In genomic region chr10:122323941-122324675, GRCh38 we compare ENCODE assay signal across 17 cellular contexts. TPM values are rescaled to one million over a fixed set of nuclear protein-coding genes. Genes with fewer than 3 reads are reported as not detected.
DNase-seq lines count a peak whose midpoint lies in the region; ATAC-seq and TF ChIP-seq lines count a peak whose summit lies in the region.
"Had no signal": no experiment of that assay in that cellular context is flagged by ENCODE, and none has a peak within 500 bp of the region (broad histone marks: within the 10 kb centered on the region; RNA-seq: fewer than 3 reads in every experiment).

No MANE protein-coding gene starts in this region.

- TF ChIP-seq CTCF in RWPE1 (conservative IDR thresholded peaks at IDR 0.05; ENCODE audit: low read depth), result no peak
- no peak for TF ChIP-seq CTCF in foreskin keratinocyte (conservative IDR thresholded peaks at IDR 0.05)

- no peaks in the 10 kb centered on the region for H3K4me1 Mint-ChIP-seq in activated CD4-positive, alpha-beta T cell treated with anti-CD3 and anti-CD28 coated beads, Interleukin-2, amount 10 ng/mL, durations not matched to agents 7 days and 5 days

- no peaks in the 10 kb centered on the region for H3K79me2 ChIP-seq in GM23248 (ENCODE audit: insufficient read depth)

- peak; percentile 88 for DNase-seq in GM23248
- peak; percentile 78 for DNase-seq in RWPE1 (ENCODE audit: low spot score)
- DNase-seq in foreskin keratinocyte, result peak; percentile 76 to 93
- no peak for DNase-seq in NCI-H2029 (lab: John Stamatoyannopoulos, UW)
- no peak for DNase-seq in activated CD4-positive, alpha-beta T cell treated with anti-CD3 and anti-CD28 coated beads, Interleukin-2, amount 10 ng/mL, durations not matched to agents 7 days and 5 days
- DNase-seq: activated CD8-positive, alpha-beta T cell treated with anti-CD3 and anti-CD28 coated beads, Interleukin-2, amount 10 ng/mL, durations not matched to agents 7 days and 5 days; GF-D8; glutamatergic neuron; Karpas-422; NCI-H1930; right cardiac atrium; SJCRH30; stimulated activated CD4-positive, alpha-beta T cell treated with anti-CD3 and anti-CD28 coated beads, Interleukin-4, amount 100 ng/mL, for 4 hours; stimulated activated naive B cell treated with anti-CD40 and anti-IgM and Interleukin-4, amounts not matched to agents 10 μg/mL and 1 μg/mL and 100 μg/mL, for 72 hours had no signal

- H3K9me3 ChIP-seq in GM23248 (ENCODE audit: low read depth), result peaks cover 8% of the 10 kb centered on the region
- H3K9me3 ChIP-seq: SJCRH30 had no signal

- H3K9me3 Mint-ChIP-seq in activated CD4-positive, alpha-beta T cell treated with anti-CD3 and anti-CD28 coated beads, Interleukin-2, amount 10 ng/mL, durations not matched to agents 7 days and 5 days, result no peaks in the 10 kb centered on the region
- H3K9me3 Mint-ChIP-seq: GM23338 had no signal

- H3K4me3 ChIP-seq in GM23248, result no peak overlapping the region
- H3K4me3 ChIP-seq in skin epidermis, result no peak overlapping the region
- H3K4me3 ChIP-seq: GM23338, SJCRH30 had no signal

- no peak overlapping the region for H3K4me3 Mint-ChIP-seq in activated CD4-positive, alpha-beta T cell treated with anti-CD3 and anti-CD28 coated beads, Interleukin-2, amount 10 ng/mL, durations not matched to agents 7 days and 5 days
- H3K4me3 Mint-ChIP-seq: activated CD8-positive, alpha-beta T cell treated with anti-CD3 and anti-CD28 coated beads, Interleukin-2, amount 10 ng/mL, durations not matched to agents 7 days and 5 days; GM23338; stimulated activated naive B cell treated with anti-CD40 and anti-IgM and Interleukin-4, amounts not matched to agents 10 μg/mL and 1 μg/mL and 100 μg/mL, for 72 hours had no signal

- H3K4me2 ChIP-seq in GM23248 (ENCODE audit: unreplicated experiment), result peak overlapping the region; percentile 27
- H3K4me2 ChIP-seq: GM23338 had no signal

- H3K9ac ChIP-seq in GM23248, result no peak overlapping the region

- H3K9me2 ChIP-seq in GM23248 (ENCODE audit: insufficient read depth), result no peaks in the 10 kb centered on the region

- H2AFZ ChIP-seq in GM23248, result no peak overlapping the region
- H2AFZ ChIP-seq: GM23338 had no signal

- H3K27ac ChIP-seq in GM23248, result peak overlapping the region; percentile 36
- H3K27ac ChIP-seq in RWPE1, result peak overlapping the region; percentile 83
- peak overlapping the region; percentile 82 for H3K27ac ChIP-seq in foreskin keratinocyte
- H3K27ac ChIP-seq in skin epidermis, result peak overlapping the region in 13 of 21 experiments; percentile 16 to 85 (median 54)
- H3K27ac ChIP-seq: SJCRH30 had no signal

- peak; percentile 88 for ATAC-seq in foreskin keratinocyte
- ATAC-seq in HG02885 (IDR thresholded peaks at IDR 0.05; ENCODE audit: poor library complexity, unreplicated experiment), result no peak
- ATAC-seq: activated CD8-positive, alpha-beta T cell treated with anti-CD3 and anti-CD28 coated beads, Interleukin-2, amount 10 ng/mL, durations not matched to agents 7 days and 5 days; GM23338 had no signal

- no peaks in the 10 kb centered on the region for H3K27me3 ChIP-seq in GM23248 (replicated peaks; ENCODE audit: insufficient read depth)
- H3K27me3 ChIP-seq in foreskin keratinocyte, result no peaks in the 10 kb centered on the region

- H3K4me1 ChIP-seq in GM23248 (ENCODE audit: insufficient read depth) (0 out of 2 replicates have a peak, but pooled peaks cover 11% of the 10 kb centered on the region), foreskin keratinocyte (peaks cover 13% of the 10 kb centered on the region)
- H3K4me1 ChIP-seq: SJCRH30 had no signal

- 75 to 76% methylated on average over 5 of the region's 5 CpGs for WGBS in GM23248 (ENCODE audit: low coverage in 1 of 2, low lambda C conversion rate in 2 of 2, missing lambda C conversion rate in 2 of 2), 2 experiments

- H3K36me3 ChIP-seq in GM23248 (ENCODE audit: low read depth), result no peaks in the 10 kb centered on the region
- H3K36me3 ChIP-seq: SJCRH30 had no signal

- POLR2A ChIA-PET in RWPE1 (lab: Yijun Ruan, JAX; ENCODE audit: low non-redundant PET), result no interaction called here
- POLR2A ChIA-PET in activated CD4-positive, alpha-beta T cell treated with anti-CD3 and anti-CD28 coated beads, Interleukin-2, amount 10 ng/mL, durations not matched to agents 7 days and 5 days (lab: Charles Lee), result no interaction called here

- peaks cover 9% of the 10 kb centered on the region; the same call in 1 of the 2 replicates for H3F3A ChIP-seq in GM23248 (ENCODE audit: insufficient read depth)

- no peak overlapping the region for H3K27ac Mint-ChIP-seq in activated CD4-positive, alpha-beta T cell treated with anti-CD3 and anti-CD28 coated beads, Interleukin-2, amount 10 ng/mL, durations not matched to agents 7 days and 5 days
- H3K27ac Mint-ChIP-seq: activated CD8-positive, alpha-beta T cell treated with anti-CD3 and anti-CD28 coated beads, Interleukin-2, amount 10 ng/mL, durations not matched to agents 7 days and 5 days; GM23338; stimulated activated naive B cell treated with anti-CD40 and anti-IgM and Interleukin-4, amounts not matched to agents 10 μg/mL and 1 μg/mL and 100 μg/mL, for 72 hours had no signal

- no peaks in the 10 kb centered on the region for H3K36me3 Mint-ChIP-seq in activated CD4-positive, alpha-beta T cell treated with anti-CD3 and anti-CD28 coated beads, Interleukin-2, amount 10 ng/mL, durations not matched to agents 7 days and 5 days (ENCODE audit: low read depth)

- in situ Hi-C loops in GM23248 (cut with MboI), result no loop called here

- no peaks in the 10 kb centered on the region for H4K20me1 ChIP-seq in GM23248 (ENCODE audit: insufficient read depth)

- CTCF ChIA-PET in RWPE1 (lab: Yijun Ruan, JAX), result interaction anchor here (0.6 to 1.3 kb wide), 3 partner anchors 25 to 56 kb away, joined by 3 to 4 read pairs (median 3); no protein-coding TSS in a partner anchor
- CTCF ChIA-PET in activated CD4-positive, alpha-beta T cell treated with anti-CD3 and anti-CD28 coated beads, Interleukin-2, amount 10 ng/mL, durations not matched to agents 7 days and 5 days (lab: Charles Lee), result interaction anchor here (0.5 to 1.1 kb wide), 2 partner anchors 22 to 47 kb away, joined by 3 read pairs; no protein-coding TSS in a partner anchor

- H3K27me3 Mint-ChIP-seq in activated CD4-positive, alpha-beta T cell treated with anti-CD3 and anti-CD28 coated beads, Interleukin-2, amount 10 ng/mL, durations not matched to agents 7 days and 5 days, result peaks cover 25% of the 10 kb centered on the region

RNA-seq across cellular contexts. Expression of gene PLEKHA1, which starts 50.4 kb away (rescaled TPM):
- 28.7 and 31.4 TPM in 2 replicates for total RNA-seq in GM23248 (2014; rRNA removed; shearing (Covaris generic))
- polyA plus RNA-seq in GM23248 (2016; fragmentation: Nextera tagmentation; extraction: Ambion mirVana), result 39.0 and 41.0 TPM in 2 replicates
- total RNA-seq in foreskin keratinocyte, result 48.6 and 54.8 TPM in 2 replicates
- 13.9 and 14.5 TPM in 2 replicates for polyA plus RNA-seq in foreskin keratinocyte
- total RNA-seq in activated CD4-positive, alpha-beta T cell treated with anti-CD3 and anti-CD28 coated beads, Interleukin-2, amount 10 ng/mL, durations not matched to agents 7 days and 5 days, result 10 to 100 TPM in 1 of 2 experiments, 1 to 10 TPM in 1; 8.8 to 11.3 TPM

RNA-seq across cellular contexts. Expression of gene BTBD16, which starts 53.0 kb away (rescaled TPM):
- total RNA-seq in GM23248 (2014; rRNA removed; shearing (Covaris generic)), result not detected in 2 replicates
- polyA plus RNA-seq in GM23248 (2016; fragmentation: Nextera tagmentation; extraction: Ambion mirVana), result not detected in 2 replicates
- 0.48 and 0.53 TPM in 2 replicates for total RNA-seq in foreskin keratinocyte
- 0.55 and 0.68 TPM in 2 replicates for polyA plus RNA-seq in foreskin keratinocyte
- not detected for total RNA-seq in activated CD4-positive, alpha-beta T cell treated with anti-CD3 and anti-CD28 coated beads, Interleukin-2, amount 10 ng/mL, durations not matched to agents 7 days and 5 days
- total RNA-seq: activated CD8-positive, alpha-beta T cell treated with anti-CD3 and anti-CD28 coated beads, Interleukin-2, amount 10 ng/mL, durations not matched to agents 7 days and 5 days; GM23338; SJCRH30 had no signal
- polyA plus RNA-seq: GM23338, right cardiac atrium had no signal

Comparison
In these comparisons a context has a peak if more than half of its experiments do, and no peak if none do; other contexts are left out.
1. DNase-seq: peak in GM23248 (single experiment), RWPE1 (single experiment) and foreskin keratinocyte (2 of 2); none in NCI-H2029 (single experiment) and activated CD4-positive, alpha-beta T cell treated with anti-CD3 and anti-CD28 coated beads, Interleukin-2, amount 10 ng/mL, durations not matched to agents 7 days and 5 days (single experiment).
2. Peak in every context shown above with its lines, with median percentiles within 50 percentile points of each other: H3K27ac ChIP-seq.